In genomic region chr14:54564071-54564798, GRCh38 we compare ENCODE assay signal across 8 cellular contexts. TPM values are rescaled to one million over a fixed set of nuclear protein-coding genes. Genes with fewer than 3 reads are reported as not detected.
DNase-seq lines count a peak whose midpoint lies in the region; ATAC-seq and TF ChIP-seq lines count a peak whose summit lies in the region.

No MANE protein-coding gene starts in this region.

- peaks cover 9% of the 10 kb centered on the region for H3F3A ChIP-seq in SU-DHL-6 (ENCODE audit: insufficient read depth)

- H3K4me1 ChIP-seq in Karpas-422 (ENCODE audit: low read length) (peaks cover 24% of the 10 kb centered on the region), esophagus squamous epithelium (peaks cover 7 to 48% (median 9%) of the 10 kb centered on the region in 3 donors), ovary (ENCODE audit: insufficient read depth) (peaks cover 2% of the 10 kb centered on the region)

- H3K9me3 ChIP-seq in Karpas-422 (ENCODE audit: low read length) (no peaks in the 10 kb centered on the region), SU-DHL-6 (ENCODE audit: insufficient read depth, low read length) (no peaks in the 10 kb centered on the region), esophagus squamous epithelium (no peaks in the 10 kb centered on the region), ovary (no peaks in the 10 kb centered on the region)

- intact Hi-C loops in esophagus squamous epithelium (cut with DNase I), result no loop called here
- intact Hi-C loops in ovary (cut with DNase I), result loop anchor here in 3 of 4 donors (1.0 to 2.0 kb wide), 3 partner anchors 123 to 211 kb away; no protein-coding TSS in a partner anchor
- intact Hi-C loops in posterior vena cava (cut with DNase I), result loop anchor here in 1 of 2 donors (2.0 kb wide), 1 partner anchor 211 kb away; no protein-coding TSS in a partner anchor

- H3K79me2 ChIP-seq in Karpas-422 (ENCODE audit: low read length) (peaks cover 22% of the 10 kb centered on the region), SU-DHL-6 (ENCODE audit: insufficient read depth, low read length) (no peaks in the 10 kb centered on the region)

- H2AFZ ChIP-seq in Karpas-422 (ENCODE audit: low read length) (peak overlapping the region; percentile 64; the same call in 1 of the 2 replicates), SU-DHL-6 (ENCODE audit: low read depth, low read length, severe bottlenecking) (no peak overlapping the region)

- H3K27ac ChIP-seq in Karpas-422 (ENCODE audit: low read length) (peak overlapping the region; percentile 88), SU-DHL-6 (ENCODE audit: low read depth, low read length) (no peak overlapping the region), esophagus squamous epithelium (peak overlapping the region; percentile 86 to 99 (median 94)), ovary (peak overlapping the region; percentile 96 to 100)

- H3K9ac ChIP-seq in Karpas-422 (ENCODE audit: low read length) (peak overlapping the region; percentile 94), SU-DHL-6 (ENCODE audit: low read length) (no peak overlapping the region)

- DNase-seq in NCI-H187 treated with DMSO at 0.1 percent for 48 hours (lab: John Stamatoyannopoulos, UW) (peak; percentile 46), NCI-H187 (lab: John Stamatoyannopoulos, UW) (no peak), Karpas-422 (peak; percentile 88), esophagus squamous epithelium (lab: John Stamatoyannopoulos, UW) (no peak), ovary (no peak), posterior vena cava (ENCODE audit: low spot score) (no peak)

- TF ChIP-seq POLR2A in esophagus squamous epithelium (IDR thresholded peaks at IDR 0.05), result no peak
- TF ChIP-seq POLR2A in ovary (IDR thresholded peaks at IDR 0.05), result no peak

- H3K4me3 ChIP-seq in Karpas-422 (ENCODE audit: low read length) (peak overlapping the region; percentile 90), SU-DHL-6 (ENCODE audit: insufficient read depth, low read length, poor library complexity, severe bottlenecking) (no peak overlapping the region), esophagus squamous epithelium (peak overlapping the region; percentile 57 to 78 (median 71)), ovary (peak overlapping the region; percentile 61)

- no peaks in the 10 kb centered on the region for H3K9me2 ChIP-seq in Karpas-422 (replicated peaks; ENCODE audit: insufficient read depth, low read length)
- no peaks in the 10 kb centered on the region for H3K9me2 ChIP-seq in SU-DHL-6 (replicated peaks; ENCODE audit: insufficient read depth, low read length)

- peaks cover 10% of the 10 kb centered on the region for H3K36me3 ChIP-seq in Karpas-422 (ENCODE audit: insufficient read depth, low read length)
- H3K36me3 ChIP-seq in SU-DHL-6 (ENCODE audit: low read length), result no peaks in the 10 kb centered on the region
- no peaks in the 10 kb centered on the region for H3K36me3 ChIP-seq in esophagus squamous epithelium
- H3K36me3 ChIP-seq in ovary, result no peaks in the 10 kb centered on the region

- peak; percentile 77 for TF ChIP-seq CTCF in SU-DHL-6 (IDR thresholded peaks at IDR 0.05; ENCODE audit: insufficient read depth, low read length, poor library complexity, severe bottlenecking)
- TF ChIP-seq CTCF in esophagus squamous epithelium (IDR thresholded peaks at IDR 0.05), result peak; percentile 61 to 87 (median 82)
- peak; percentile 49 to 75 (median 65) for TF ChIP-seq CTCF in ovary (IDR thresholded peaks at IDR 0.05)

- H3K4me2 ChIP-seq in Karpas-422 (ENCODE audit: low read depth, low read length, poor library complexity, severe bottlenecking), result peak overlapping the region; percentile 92
- H3K4me2 ChIP-seq in SU-DHL-6 (ENCODE audit: low read depth, low read length, poor library complexity, severe bottlenecking), result peak overlapping the region; percentile 95

- H3K27me3 ChIP-seq in Karpas-422 (ENCODE audit: low read length) (no peaks in the 10 kb centered on the region), SU-DHL-6 (ENCODE audit: low read length) (no peaks in the 10 kb centered on the region), esophagus squamous epithelium (peaks cover 0 to 31% (median 0%) of the 10 kb centered on the region in 4 donors), ovary (no peaks in the 10 kb centered on the region)

- WGBS in esophagus squamous epithelium, 2 donors, result 4% methylated on average over 9 of the region's 9 CpGs
- 4 to 5% (median 4%) methylated on average over 9 of the region's 9 CpGs for WGBS in ovary, 3 donors

- no peak for ATAC-seq in HG03108 (IDR thresholded peaks at IDR 0.05; ENCODE audit: unreplicated experiment)

- no peak for TF ChIP-seq EP300 in ovary (IDR thresholded peaks at IDR 0.05)

- peaks cover 1% of the 10 kb centered on the region; the same call in 1 of the 2 replicates for H4K20me1 ChIP-seq in Karpas-422 (ENCODE audit: insufficient read depth, low read depth, low read length)
- H4K20me1 ChIP-seq in SU-DHL-6 (ENCODE audit: low read depth, low read length), result 0 out of 2 replicates have a peak, but pooled peaks cover 4% of the 10 kb centered on the region

RNA-seq across cellular contexts. Expression of gene SAMD4A, which starts 2.7 kb away (rescaled TPM):
- total RNA-seq in Karpas-422 (2014; rRNA removed; shearing (Covaris generic); ENCODE audit: low replicate concordance), result 77.2 and 94.7 TPM in 2 replicates
- total RNA-seq in esophagus squamous epithelium (10 to 100 TPM in 1 of 4 donors, 1 to 10 TPM in 3; 2.9 to 19.5 (median 3.9) TPM), ovary (10 to 100 TPM in 2 of 7 donors, 1 to 10 TPM in 5; 4.6 to 22.4 (median 7.3) TPM), posterior vena cava (100 to 1,000 TPM in 1 of 2 donors, 10 to 100 TPM in 1; 80.4 to 236 TPM)
- polyA plus RNA-seq in ovary, result 10 to 100 TPM in 1 of 2 donors, 1 to 10 TPM in 1; 2.3 to 13.0 TPM

RNA-seq across cellular contexts. Expression of gene CGRRF1, which starts 54.5 kb away (rescaled TPM):
- 8.8 and 25.9 TPM in 2 replicates for total RNA-seq in Karpas-422 (2014; rRNA removed; shearing (Covaris generic); ENCODE audit: low replicate concordance)
- 10 to 100 TPM in 2 of 4 donors, 1 to 10 TPM in 2; 2.5 to 13.9 (median 10.3) TPM for total RNA-seq in esophagus squamous epithelium
- total RNA-seq in ovary, result 10 to 100 TPM; 20.3 to 36.7 (median 25.2) TPM
- polyA plus RNA-seq in ovary, result 10 to 100 TPM; 17.9 to 18.5 TPM
- 10 to 100 TPM; 27.5 to 32.6 TPM for total RNA-seq in posterior vena cava

Comparison
In these comparisons a context has a peak if more than half of its experiments do, and no peak if none do; other contexts are left out.
1. DNase-seq: peak in NCI-H187 treated with DMSO at 0.1 percent for 48 hours (single experiment) and Karpas-422 (single experiment); none in NCI-H187 (0 of 2), esophagus squamous epithelium (single experiment), ovary (0 of 5) and posterior vena cava (single experiment).
2. Peak in every context shown above with its lines, with median percentiles within 50 percentile points of each other: CTCF ChIP-seq.